Comparison of ENCODE assay signal across 14 cellular contexts in the genomic region with DNA sequence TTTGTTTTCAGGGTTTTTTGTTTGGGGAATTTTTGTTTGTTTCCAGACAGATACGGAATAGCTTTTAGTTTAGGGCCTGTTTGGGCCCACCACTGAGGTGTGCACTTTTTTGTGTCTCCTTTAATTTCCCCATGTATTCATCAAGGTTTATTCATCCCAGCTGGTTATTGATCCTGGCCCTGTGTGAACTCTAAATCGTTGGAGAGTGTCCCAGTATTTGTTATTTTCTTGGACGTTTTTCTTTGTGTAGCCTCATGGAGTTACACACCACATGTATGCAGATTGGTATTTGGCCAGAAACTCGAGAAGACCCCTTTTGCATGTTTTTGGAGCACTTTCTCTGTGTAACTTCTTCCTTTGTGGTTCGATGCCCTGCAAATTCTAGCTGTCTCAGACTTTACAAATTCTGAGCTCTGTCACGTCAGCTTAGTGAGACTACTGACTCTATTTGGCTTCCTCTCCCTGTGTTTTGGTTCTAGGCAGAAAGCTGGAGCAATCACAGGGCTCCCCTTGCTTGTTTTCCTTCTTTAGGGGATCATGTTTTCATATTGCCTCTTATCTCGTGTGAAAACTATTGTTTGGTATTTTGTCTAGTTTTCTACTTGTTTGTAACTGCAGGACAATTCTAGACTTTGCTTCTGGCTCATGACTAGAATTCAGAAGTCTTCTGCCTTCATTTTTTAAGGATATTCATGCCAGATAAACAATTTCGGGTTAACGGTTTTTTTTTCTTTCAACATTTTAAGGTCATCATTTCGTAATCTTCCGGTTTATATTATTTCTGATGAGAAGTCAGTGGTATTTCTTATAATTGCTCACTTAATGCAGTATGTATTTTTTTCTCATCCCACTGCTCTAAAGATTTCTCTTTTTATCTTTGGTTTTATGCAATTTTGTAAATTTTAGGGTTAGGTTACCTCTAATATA. TPM values are rescaled to one million over a fixed set of nuclear protein-coding genes. Genes with fewer than 3 reads are reported as not detected.
DNase-seq lines count a peak whose midpoint lies in the region; ATAC-seq, FAIRE-seq and TF ChIP-seq lines count a peak whose summit lies in the region.
"Had no signal": no experiment of that assay in that cellular context is flagged by ENCODE, and none has a peak within 500 bp of the region (broad histone marks: within the 10 kb centered on the region; RNA-seq: fewer than 3 reads in every experiment).

No MANE protein-coding gene starts in this region.

- peaks cover 28% of the 10 kb centered on the region for H3K4me1 ChIP-seq in RWPE2 (ENCODE audit: insufficient read depth, poor library complexity, severe bottlenecking)
- H3K4me1 ChIP-seq in fibroblast of lung (ENCODE audit: control insufficient read depth, extremely low read depth, insufficient read depth, low read length) = peaks cover 16% of the 10 kb centered on the region
- peaks cover 51% of the 10 kb centered on the region for H3K4me1 ChIP-seq in skeletal muscle satellite cell (ENCODE audit: control insufficient read depth, insufficient read depth, low read length)
- H3K4me1 ChIP-seq in BE2C = peaks cover 18% of the 10 kb centered on the region; the same call in 1 of the 2 replicates

- H3K9me3 ChIP-seq in RWPE2 (ENCODE audit: severe bottlenecking) (peaks cover 12% of the 10 kb centered on the region), fibroblast of lung (ENCODE audit: control insufficient read depth, insufficient read depth, low read depth, low read length) (no peaks in the 10 kb centered on the region), skeletal muscle satellite cell (replicated peaks; ENCODE audit: low read length) (no peaks in the 10 kb centered on the region), BE2C (no peaks in the 10 kb centered on the region; the same call in 1 of the 2 replicates)

- no peak for TF ChIP-seq POLR2A in H54 (IDR thresholded peaks at IDR 0.05; ENCODE audit: low read depth, low read length)
- TF ChIP-seq POLR2A in GM18505 (IDR thresholded peaks at IDR 0.05; ENCODE audit: borderline replicate concordance, extremely low read depth, insufficient read depth, insufficient read length) = no peak

- H3K4me2 ChIP-seq in fibroblast of lung (ENCODE audit: extremely low read depth, insufficient read depth, low read length) (peak overlapping the region; percentile 94), skeletal muscle satellite cell (ENCODE audit: low read length) (peak overlapping the region; percentile 58)

- FAIRE-seq in H54 (lab: Jason Lieb, UNC) = peak; percentile 58

- H3K4me3 ChIP-seq in RWPE2 (ENCODE audit: severe bottlenecking) = no peak overlapping the region
- peak overlapping the region in 2 of 4 experiments; percentile 29 to 46 for H3K4me3 ChIP-seq in fibroblast of lung (replicated peaks in 1 of 4; ENCODE audit: control extremely low read depth in 1 of 4, insufficient read depth in 1 of 4, low read depth in 3 of 4, low read length in 4 of 4)
- H3K4me3 ChIP-seq in skeletal muscle satellite cell (ENCODE audit: low read length) = peak overlapping the region; percentile 27
- no peak overlapping the region for H3K4me3 ChIP-seq in BE2C (ENCODE audit: low read depth, low read length)

- ATAC-seq in RWPE2 (ENCODE audit: low read depth) (no peak), GM18505 (IDR thresholded peaks at IDR 0.05; ENCODE audit: unreplicated experiment) (no peak)
- ATAC-seq: activated T-cell treated with anti-CD3 and anti-CD28 coated beads, Interleukin-2, amount 50 U/mL, for 72 hours; naive thymus-derived CD4-positive, alpha-beta T cell had no signal

- H3K36me3 ChIP-seq in RWPE2 (ENCODE audit: low read depth) (peaks cover 6% of the 10 kb centered on the region; the same call in 1 of the 2 replicates), fibroblast of lung (ENCODE audit: control insufficient read depth, insufficient read depth, low read length) (no peaks in the 10 kb centered on the region), skeletal muscle satellite cell (ENCODE audit: insufficient read depth, low read length) (peaks cover 3% of the 10 kb centered on the region), BE2C (no peaks in the 10 kb centered on the region)

- DNase-seq in H54 (ENCODE audit: insufficient read length, low spot score) = no peak
- no peak for DNase-seq in RWPE2 (ENCODE audit: low spot score)
- peak; percentile 45 to 52 for DNase-seq in fibroblast of lung (ENCODE audit: low read depth in 2 of 2)
- DNase-seq in SHP77 treated with DMSO at 0.1 percent for 48 hours (lab: John Stamatoyannopoulos, UW) = no peak
- DNase-seq in BE2C = no peak
- DNase-seq in HT-29 (ENCODE audit: low spot score) = no peak
- DNase-seq: activated CD4-positive, CD25-positive, alpha-beta regulatory T cell; activated T-cell treated with anti-CD3 and anti-CD28 coated beads, Interleukin-2, amount 50 U/mL, for 72 hours; CD4-positive, alpha-beta T cell; naive thymus-derived CD4-positive, alpha-beta T cell; stimulated activated CD4-positive, alpha-beta T cell treated with anti-CD3 and anti-CD28 coated beads, Interleukin-12 subunit alpha, Interleukin-12 subunit beta, amount 100 ng/mL, for 4 hours; stimulated activated CD8-positive, alpha-beta memory T cell treated with anti-CD3 and anti-CD28 coated beads, Interleukin-4, amount 100 ng/mL, for 48 hours had no signal

- H3K9ac ChIP-seq in fibroblast of lung (ENCODE audit: insufficient read depth, low read length) (no peak overlapping the region), skeletal muscle satellite cell (ENCODE audit: low read depth, low read length) (peak overlapping the region; percentile 7)

- H3K27me3 ChIP-seq in RWPE2 (ENCODE audit: insufficient read depth, poor library complexity, severe bottlenecking) = no peaks in the 10 kb centered on the region
- H3K27me3 ChIP-seq in fibroblast of lung (ENCODE audit: control insufficient read depth, insufficient read depth, low read length) = no peaks in the 10 kb centered on the region
- H3K27me3 ChIP-seq in skeletal muscle satellite cell (ENCODE audit: control insufficient read depth, insufficient read depth, low read length) = no peaks in the 10 kb centered on the region
- H3K27me3 ChIP-seq in BE2C = no peaks in the 10 kb centered on the region

- H3K27ac ChIP-seq in RWPE2 (ENCODE audit: poor library complexity, severe bottlenecking) (peak overlapping the region; percentile 57), fibroblast of lung (ENCODE audit: insufficient read depth, low read length) (peak overlapping the region; percentile 65)

- TF ChIP-seq CTCF in RWPE2 (IDR thresholded peaks at IDR 0.05; ENCODE audit: poor library complexity, severe bottlenecking) = no peak
- no peak for TF ChIP-seq CTCF in fibroblast of lung (conservative IDR thresholded peaks at IDR 0.05 in 1 of 2, IDR thresholded peaks at IDR 0.05 in 1 of 2; ENCODE audit: low read depth in 1 of 2, low read length in 2 of 2)
- TF ChIP-seq CTCF in BE2C (IDR thresholded peaks at IDR 0.05; ENCODE audit: low read depth, low read length) = no peak

- H2AFZ ChIP-seq in fibroblast of lung (ENCODE audit: low read length) = no peak overlapping the region

- no peaks in the 10 kb centered on the region for H4K20me1 ChIP-seq in fibroblast of lung (ENCODE audit: control insufficient read depth, extremely low read depth, insufficient read depth, low read length)

- peaks cover 100% of the 10 kb centered on the region for H3K79me2 ChIP-seq in fibroblast of lung (ENCODE audit: control insufficient read depth, insufficient read depth, low read length)

RNA-seq across cellular contexts. Expression of a gene that starts 18.0 kb away (rescaled TPM):
- 105 and 111 TPM in 2 replicates for total RNA-seq in fibroblast of lung
- 55.0 and 95.2 TPM in 2 replicates for polyA plus RNA-seq in fibroblast of lung
- polyA plus RNA-seq in fibroblast of lung (2012) = 37.7 and 63.9 TPM in 2 replicates
- polyA minus RNA-seq in fibroblast of lung (ENCODE audit: low replicate concordance) = 37.6 and 65.7 TPM in 2 replicates
- total RNA-seq in skeletal muscle satellite cell (2012; rRNA removed) = 43.6 and 52.2 TPM in 2 replicates
- polyA plus RNA-seq in BE2C (2012; ENCODE audit: insufficient read depth, insufficient read length, low read depth) = 17.8 TPM
- total RNA-seq in HT-29 (2014; rRNA removed; shearing (Covaris generic)) = 7.4 and 8.5 TPM in 2 replicates

Comparison
In these comparisons a context has a peak if more than half of its experiments do, and no peak if none do; other contexts are left out.
1. DNase-seq: peak in fibroblast of lung (2 of 2); none in H54 (single experiment), RWPE2 (single experiment), SHP77 treated with DMSO at 0.1 percent for 48 hours (single experiment), BE2C (single experiment) and HT-29 (single experiment).
2. RNA of a gene that starts 18.0 kb away (total RNA-seq): 105 to 111 TPM in fibroblast of lung; 7.4 to 8.5 TPM in HT-29; every median in the first group is over 10 times any median in the second.